ENCODE assay signal across 13 cellular contexts in genomic region chr10:78462728-78463228, GRCh38.
A peak's percentile ranks its signal among the peaks of the same experiment; 100 is the strongest.
DNase-seq lines count a peak whose midpoint lies in the region; ATAC-seq and TF ChIP-seq lines count a peak whose summit lies in the region.
"Had no signal": no experiment of that assay in that cellular context is flagged by ENCODE, and none has a peak within 500 bp of the region (broad histone marks: within the 10 kb centered on the region; RNA-seq: fewer than 3 reads in every experiment).

No MANE protein-coding gene starts in this region.

- H3K27ac ChIP-seq in PC-3 (ENCODE audit: low read length), result peak overlapping the region; percentile 26
- no peak overlapping the region for H3K27ac ChIP-seq in coronary artery
- no peak overlapping the region for H3K27ac ChIP-seq in stomach
- H3K27ac ChIP-seq in right cardiac atrium (ENCODE audit: low read length), result no peak overlapping the region
- H3K27ac ChIP-seq: BLaER1 treated with 17β-estradiol and CSF1 and Interleukin-3, amounts not matched to agents 10 nM and 100 nM had no signal

- DNase-seq in PC-3 (peak; percentile 78), coronary artery (ENCODE audit: low spot score) (peak; percentile 46), nephron progenitor cell (no peak), stomach (peak; percentile 22), epidermal melanocyte (ENCODE audit: insufficient read length, low spot score) (no peak), right cardiac atrium (no peak)
- DNase-seq in activated CD4-positive, CD25-positive, alpha-beta regulatory T cell treated with anti-CD3 and anti-CD28 coated beads, Interleukin-2, amount 50 U/mL, for 72 hours, result no peak
- DNase-seq: KG1, MG63, NCI-H1092 treated with DMSO at 0.1 percent for 48 hours, NCI-H1694 treated with DMSO at 0.1 percent for 48 hours, NCI-H69 had no signal

- peak overlapping the region; percentile 3 for H3K27ac Mint-ChIP-seq in nephron progenitor cell

- intact Hi-C loops in PC-3 (cut with micrococcal nuclease) (no loop called here), stomach (cut with DNase I; ENCODE audit: low total_unique reads) (no loop called here), right cardiac atrium (cut with DNase I) (no loop called here)

- peaks cover 6% of the 10 kb centered on the region for H3F3A ChIP-seq in PC-3 (ENCODE audit: low read length, unreplicated experiment)

- H3K9me2 ChIP-seq in PC-3 (replicated peaks; ENCODE audit: low read length), result no peaks in the 10 kb centered on the region

- H3K9me3 ChIP-seq in PC-3 (ENCODE audit: low read length) (no peaks in the 10 kb centered on the region), stomach (no peaks in the 10 kb centered on the region), right cardiac atrium (ENCODE audit: control insufficient read depth, low read length) (no peaks in the 10 kb centered on the region)
- H3K9me3 ChIP-seq: MG63 had no signal

- no peak for TF ChIP-seq CTCF in PC-3 (conservative IDR thresholded peaks at IDR 0.05; ENCODE audit: low read depth, low read length)
- TF ChIP-seq CTCF in coronary artery (IDR thresholded peaks at IDR 0.05), result no peak
- no peak for TF ChIP-seq CTCF in nephron progenitor cell (IDR thresholded peaks at IDR 0.05)
- no peak for TF ChIP-seq CTCF in stomach (IDR thresholded peaks at IDR 0.05)

- H3K36me3 ChIP-seq in PC-3 (ENCODE audit: low read depth, low read length), result no peaks in the 10 kb centered on the region
- no peaks in the 10 kb centered on the region for H3K36me3 ChIP-seq in stomach
- H3K36me3 ChIP-seq: BLaER1 treated with 17β-estradiol and CSF1 and Interleukin-3, amounts not matched to agents 10 nM and 100 nM; MG63 had no signal

- peaks cover 8% of the 10 kb centered on the region for H3K27me3 Mint-ChIP-seq in nephron progenitor cell (ENCODE audit: low read depth, poor library complexity)

- H3K4me3 Mint-ChIP-seq in nephron progenitor cell, result no peak overlapping the region

- H3K79me2 ChIP-seq in PC-3 (ENCODE audit: low read length), result no peaks in the 10 kb centered on the region

- CTCF ChIA-PET in PC-3 (lab: Charles Lee), result no interaction called here

- no TSS peak for BruUV-seq in PC-3 (replicated peaks; lab: Mats Ljungman, UMichigan)

- no peak for TF ChIP-seq EP300 in stomach (IDR thresholded peaks at IDR 0.05)

- no peaks in the 10 kb centered on the region for H4K20me1 ChIP-seq in PC-3 (ENCODE audit: low read length)
- H4K20me1 ChIP-seq: BLaER1 treated with 17β-estradiol and CSF1 and Interleukin-3, amounts not matched to agents 10 nM and 100 nM had no signal

- 0 out of 2 replicates have a peak overlapping the region, but pooled peaks have one; percentile 2 for H3K4me2 ChIP-seq in PC-3 (ENCODE audit: low read length)
- H3K4me2 ChIP-seq: BLaER1 treated with 17β-estradiol and CSF1 and Interleukin-3, amounts not matched to agents 10 nM and 100 nM had no signal

- ATAC-seq in PC-3, result no peak
- no peak for ATAC-seq in right cardiac atrium

- no peak overlapping the region for H3K9ac ChIP-seq in PC-3 (ENCODE audit: low read length)
- H3K9ac ChIP-seq: BLaER1 treated with 17β-estradiol and CSF1 and Interleukin-3, amounts not matched to agents 10 nM and 100 nM had no signal

- no peak overlapping the region for H2AFZ ChIP-seq in PC-3 (ENCODE audit: low read length)

- H3K36me3 Mint-ChIP-seq in nephron progenitor cell (ENCODE audit: low read depth), result peaks cover 5% of the 10 kb centered on the region

- H3K4me1 ChIP-seq in PC-3 (ENCODE audit: insufficient read depth, low read length) (peaks cover 38% of the 10 kb centered on the region), stomach (peaks cover 0 to 18% (median 3%) of the 10 kb centered on the region in 4 donors), right cardiac atrium (ENCODE audit: control insufficient read depth, insufficient read depth, low read length) (no peaks in the 10 kb centered on the region)
- H3K4me1 ChIP-seq: BLaER1 treated with 17β-estradiol and CSF1 and Interleukin-3, amounts not matched to agents 10 nM and 100 nM had no signal

- peaks cover 8% of the 10 kb centered on the region for H3K9me3 Mint-ChIP-seq in nephron progenitor cell

- H3K27me3 ChIP-seq in PC-3 (ENCODE audit: low read length), result no peaks in the 10 kb centered on the region
- no peaks in the 10 kb centered on the region for H3K27me3 ChIP-seq in stomach
- no peaks in the 10 kb centered on the region for H3K27me3 ChIP-seq in right cardiac atrium (ENCODE audit: control insufficient read depth, insufficient read depth)
- H3K27me3 ChIP-seq: BLaER1 treated with 17β-estradiol and CSF1 and Interleukin-3, amounts not matched to agents 10 nM and 100 nM; MG63 had no signal

- TF ChIP-seq POLR2A in stomach (IDR thresholded peaks at IDR 0.05), result no peak

- no peak overlapping the region for H3K4me3 ChIP-seq in PC-3 (ENCODE audit: low read length)
- no peak overlapping the region for H3K4me3 ChIP-seq in coronary artery
- no peak overlapping the region for H3K4me3 ChIP-seq in stomach
- H3K4me3 ChIP-seq in right cardiac atrium (ENCODE audit: low read length), result no peak overlapping the region
- H3K4me3 ChIP-seq: BLaER1 treated with 17β-estradiol and CSF1 and Interleukin-3, amounts not matched to agents 10 nM and 100 nM; MG63 had no signal

- peaks cover 73% of the 10 kb centered on the region for H3K4me1 Mint-ChIP-seq in nephron progenitor cell

- POLR2A ChIA-PET in PC-3 (lab: Charles Lee; ENCODE audit: unreplicated experiment), result no interaction called here

- WGBS in stomach, 5 donors, result 68 to 82% (median 74%) methylated on average over 7 of the region's 7 CpGs
- 87% methylated on average over 7 of the region's 7 CpGs for WGBS in right cardiac atrium

Comparison
In these comparisons a context has a peak if more than half of its experiments do, and no peak if none do; other contexts are left out.
1. DNase-seq: peak in PC-3 (single experiment), coronary artery (single experiment) and stomach (single experiment); none in nephron progenitor cell (single experiment), epidermal melanocyte (single experiment), right cardiac atrium (0 of 3) and activated CD4-positive, CD25-positive, alpha-beta regulatory T cell treated with anti-CD3 and anti-CD28 coated beads, Interleukin-2, amount 50 U/mL, for 72 hours (single experiment).